ENCODE assay signal across 26 cellular contexts in the genomic region with DNA sequence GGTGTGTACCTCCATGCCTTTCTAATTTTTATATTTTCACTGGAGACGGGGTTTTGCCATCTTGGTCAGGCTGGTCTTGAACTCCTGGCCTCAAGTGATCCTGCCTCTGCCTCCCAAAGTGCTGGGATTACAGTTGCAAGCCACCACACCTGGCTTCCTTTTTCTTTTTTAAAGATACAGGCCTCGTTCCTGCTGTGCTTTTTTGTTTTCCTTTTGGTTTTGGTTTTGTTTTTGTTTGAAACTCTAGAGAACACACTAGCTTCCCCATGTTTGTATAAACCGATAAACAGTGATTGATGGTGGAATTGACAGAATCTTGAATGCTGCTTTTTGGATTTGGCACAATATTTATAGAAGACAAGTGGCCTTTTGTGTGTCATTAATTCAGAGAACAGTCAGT.
"Had no signal": no experiment of that assay in that cellular context is flagged by ENCODE, and none has a peak within 500 bp of the region (broad histone marks: within the 10 kb centered on the region; RNA-seq: fewer than 3 reads in every experiment).

No MANE protein-coding gene starts in this region.

- H3K4me2 ChIP-seq: PC-9 had no signal

- DNase-seq: NCI-H1092; NCI-H1105 treated with DMSO at 0.1 percent for 48 hours; NCI-H1417 treated with DMSO at 0.1 percent for 48 hours; NCI-H146; NCI-H1694 treated with DMSO at 0.1 percent for 48 hours; NCI-H1930; NCI-H2081 treated with DMSO at 0.1 percent for 48 hours; NCI-H2171; NCI-H226; NCI-H446; NCI-H510A; NCI-H524 treated with DMSO at 0.1 percent for 48 hours; NCI-H69; NCI-H774; NK-92 treated with Interleukin-12 subunit alpha and Interleukin-12 subunit beta, amount 100 ng/mL, for 24 hours; PC-9; Peyer's patch; SHP77 treated with DMSO at 0.1 percent for 48 hours; SJCRH30; T-helper 1 cell; T-helper 17 cell had no signal

- H3K9me3 ChIP-seq: Peyer's patch, SJCRH30 had no signal

- H2AFZ ChIP-seq: PC-9 had no signal

- H3K4me3 Mint-ChIP-seq: T-helper 17 cell had no signal

- ATAC-seq: K562, Right ventricle myocardium inferior, SK-N-SH treated with all-trans-retinoic acid at 6 μM for 48 hours, T-helper 17 cell had no signal

- H3K36me3 ChIP-seq: Peyer's patch, SJCRH30 had no signal

- H3K27ac Mint-ChIP-seq: IgD-negative memory B cell, T-helper 17 cell had no signal

- H3K4me1 ChIP-seq: Peyer's patch, SJCRH30 had no signal

- H3K4me3 ChIP-seq: K562, PC-9, Peyer's patch, SJCRH30 had no signal

- H3K27me3 ChIP-seq: Peyer's patch, SJCRH30 had no signal

- H3K27ac ChIP-seq: HL-60, PC-9, Peyer's patch, SJCRH30 had no signal

- H3K27me3 Mint-ChIP-seq: IgD-negative memory B cell, T-helper 17 cell had no signal

- H3K36me3 Mint-ChIP-seq: IgD-negative memory B cell had no signal
